Comparison of ENCODE assay signal across 8 cellular contexts in the genomic region with DNA sequence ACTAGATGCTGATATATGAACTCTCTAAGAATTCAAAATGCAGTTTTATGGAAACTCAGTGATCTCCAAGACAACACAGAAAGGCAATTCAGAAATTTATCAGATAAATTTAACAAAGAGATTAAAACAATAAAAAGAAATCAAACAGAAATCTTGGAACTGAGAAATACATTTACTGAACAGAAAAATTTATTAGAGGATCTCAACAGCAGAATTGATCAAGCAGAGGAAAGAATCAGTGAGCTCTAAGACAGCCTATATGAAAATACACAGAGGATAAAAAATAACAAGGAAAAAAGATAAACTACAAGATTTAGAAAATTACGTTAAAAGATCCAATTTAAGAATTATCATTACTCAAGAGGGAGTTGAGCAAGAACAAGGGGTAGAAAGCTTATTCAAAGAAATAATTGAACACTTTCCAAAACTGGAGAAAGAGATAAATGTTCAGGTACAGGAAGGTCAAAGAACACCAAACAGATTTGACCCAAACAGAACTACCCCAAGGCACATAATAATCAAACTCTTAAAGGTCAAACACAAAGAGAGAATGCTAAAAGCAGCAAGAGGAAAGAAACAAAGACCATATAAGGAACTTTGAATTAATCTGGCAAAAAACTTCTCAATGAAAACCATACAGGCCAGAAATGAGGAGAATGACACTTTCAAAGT.
"Had no signal": no experiment of that assay in that cellular context is flagged by ENCODE, and none has a peak within 500 bp of the region (broad histone marks: within the 10 kb centered on the region; RNA-seq: fewer than 3 reads in every experiment).

No MANE protein-coding gene starts in this region.

- ATAC-seq: GM12878 had no signal

- H3K4me3 ChIP-seq: GM12878 had no signal

- DNase-seq: GDM1, GF-D8 had no signal

- FAIRE-seq: G401.6, GM12878, GM12891, GM12892, GM18507, GM19239 had no signal
